In genomic region chr7:81470084-81470723, GRCh38 we compare ENCODE assay signal across 8 cellular contexts.
DNase-seq lines count a peak whose midpoint lies in the region; TF ChIP-seq lines count a peak whose summit lies in the region.

No MANE protein-coding gene starts in this region.

- no peak overlapping the region for H3K9ac ChIP-seq in OCI-LY1 (ENCODE audit: low read length)

- H3F3A ChIP-seq in OCI-LY1 (ENCODE audit: insufficient read depth, low read length), result no peaks in the 10 kb centered on the region

- H3K4me3 ChIP-seq in OCI-LY1 (ENCODE audit: low read depth, low read length, poor library complexity, severe bottlenecking) (no peak overlapping the region), stomach (no peak overlapping the region)

- H3K27ac ChIP-seq in OCI-LY1 (ENCODE audit: low read depth, low read length, poor library complexity, severe bottlenecking) (no peak overlapping the region), stomach (peak overlapping the region in 2 of 5 donors; percentile 4 to 20)

- H3K79me2 ChIP-seq in OCI-LY1 (ENCODE audit: insufficient read depth, low read length), result no peaks in the 10 kb centered on the region; the same call in 1 of the 2 replicates

- TF ChIP-seq CTCF in GM12873 (IDR thresholded peaks at IDR 0.05; ENCODE audit: insufficient read depth, low read depth, low read length, missing control alignments), result peak; percentile 69
- peak; percentile 92 for TF ChIP-seq CTCF in OCI-LY1 (IDR thresholded peaks at IDR 0.05; ENCODE audit: low read length)
- TF ChIP-seq CTCF in chondrocyte (IDR thresholded peaks at IDR 0.05), result peak; percentile 91
- TF ChIP-seq CTCF in stomach (IDR thresholded peaks at IDR 0.05), result peak in 5 of 7 experiments; percentile 37 to 62 (median 40)

- 21 to 31% (median 26%) methylated on average over 7 of the region's 7 CpGs for WGBS in stomach, 5 donors

- H3K27ac Mint-ChIP-seq in chondrocyte (ENCODE audit: unreplicated experiment), result no peak overlapping the region

- no peaks in the 10 kb centered on the region for H3K27me3 Mint-ChIP-seq in chondrocyte (ENCODE audit: low read depth)

- no peak for TF ChIP-seq POLR2A in stomach (IDR thresholded peaks at IDR 0.05)

- H3K36me3 ChIP-seq in OCI-LY1 (ENCODE audit: insufficient read depth, low read length) (no peaks in the 10 kb centered on the region), stomach (no peaks in the 10 kb centered on the region)

- TF ChIP-seq EP300 in Ishikawa (IDR thresholded peaks at IDR 0.05; ENCODE audit: borderline replicate concordance), result no peak
- TF ChIP-seq EP300 in stomach (IDR thresholded peaks at IDR 0.05), result no peak

- DNase-seq in AG08395 (ENCODE audit: low spot score) (peak; percentile 77), chondrocyte (ENCODE audit: low spot score) (no peak), kidney glomerular epithelial cell (lab: John Stamatoyannopoulos, UW) (peak; percentile 80), stomach (peak; percentile 74)
- no peak for DNase-seq in effector CD4-positive, alpha-beta T cell

- intact Hi-C loops in stomach (cut with DNase I; ENCODE audit: low total_unique reads), result no loop called here

- peaks cover 5% of the 10 kb centered on the region for H3K4me1 Mint-ChIP-seq in chondrocyte (ENCODE audit: low read depth)

- no peaks in the 10 kb centered on the region for H3K27me3 ChIP-seq in OCI-LY1 (ENCODE audit: insufficient read depth, low read length)
- H3K27me3 ChIP-seq in stomach, result no peaks in the 10 kb centered on the region

- H4K20me1 ChIP-seq in OCI-LY1 (ENCODE audit: insufficient read depth, low read length), result no peaks in the 10 kb centered on the region

- H3K4me3 Mint-ChIP-seq in chondrocyte (ENCODE audit: unreplicated experiment), result no peak overlapping the region

- TF ChIP-seq RAD21 in Ishikawa (IDR thresholded peaks at IDR 0.05; ENCODE audit: low read depth), result peak; percentile 95

- H3K36me3 Mint-ChIP-seq in chondrocyte (ENCODE audit: low read depth), result no peaks in the 10 kb centered on the region

- H3K9me2 ChIP-seq in OCI-LY1 (ENCODE audit: low read depth, low read length), result no peaks in the 10 kb centered on the region

- H3K4me2 ChIP-seq in OCI-LY1 (ENCODE audit: low read length), result no peak overlapping the region

- H3K9me3 ChIP-seq in OCI-LY1 (ENCODE audit: low read length) (no peaks in the 10 kb centered on the region), stomach (no peaks in the 10 kb centered on the region)

- H2AFZ ChIP-seq in OCI-LY1 (ENCODE audit: low read length), result no peak overlapping the region

- no peaks in the 10 kb centered on the region for H3K4me1 ChIP-seq in OCI-LY1 (ENCODE audit: insufficient read depth, low read length, severe bottlenecking)
- peaks cover 0 to 16% (median 9%) of the 10 kb centered on the region in 4 donors for H3K4me1 ChIP-seq in stomach

- no peaks in the 10 kb centered on the region for H3K9me3 Mint-ChIP-seq in chondrocyte (ENCODE audit: low read depth)

TF ChIP-seq in Ishikawa, 13 proteins besides CTCF, POLR2A, EP300 and RAD21:
- TF ChIP-seq TCF12 (IDR thresholded peaks at IDR 0.05; ENCODE audit: low read depth), result no peak
- TF ChIP-seq MAX (IDR thresholded peaks at IDR 0.05), result no peak
- TF ChIP-seq ZBTB7A (IDR thresholded peaks at IDR 0.05; ENCODE audit: low read depth), result no peak
- no peak for TF ChIP-seq EGR1 (IDR thresholded peaks at IDR 0.05)
- no peak for TF ChIP-seq CEBPB (IDR thresholded peaks at IDR 0.05)
- TF ChIP-seq FOXM1 (IDR thresholded peaks at IDR 0.05; ENCODE audit: borderline replicate concordance, low read depth), result no peak
- no peak for TF ChIP-seq USF1 (IDR thresholded peaks at IDR 0.05)
- TF ChIP-seq NFIC (IDR thresholded peaks at IDR 0.05), result no peak
- TF ChIP-seq CREB1 (IDR thresholded peaks at IDR 0.05; ENCODE audit: low read depth), result no peak
- no peak for TF ChIP-seq REST (IDR thresholded peaks at IDR 0.05; ENCODE audit: low read depth)
TF ChIP-seq in Ishikawa: peak in this region for 0.

Comparison
In these comparisons a context has a peak if more than half of its experiments do, and no peak if none do; other contexts are left out.
1. DNase-seq: peak in AG08395 (single experiment), kidney glomerular epithelial cell (single experiment) and stomach (single experiment); none in chondrocyte (single experiment) and effector CD4-positive, alpha-beta T cell (single experiment).
2. CTCF ChIP-seq: peak in every context shown above with its lines; median percentile 92 in OCI-LY1; 91 in chondrocyte; 69 in GM12873; 40 in stomach.